ENCODE assay signal across 8 cellular contexts in genomic region chr17:22600904-22601303, GRCh38.
A peak's percentile ranks its signal among the peaks of the same experiment; 100 is the strongest.
DNase-seq lines count a peak whose midpoint lies in the region; ATAC-seq and TF ChIP-seq lines count a peak whose summit lies in the region.
"Not testable (repeated sequence)": the region's sequence is repeated elsewhere in the genome, so short reads cannot be mapped to it uniquely, and the experiment has no call there.

No MANE protein-coding gene starts in this region.

- H3K4me2 ChIP-seq in GM23338; mammary epithelial cell (ENCODE audit: insufficient read depth, low read depth, low read length): not testable (repeated sequence)

- H3K27me3 ChIP-seq in GM23338 (ENCODE audit: insufficient read depth); RWPE2 (ENCODE audit: insufficient read depth, poor library complexity, severe bottlenecking); mammary epithelial cell (ENCODE audit: insufficient read depth, low read length); heart left ventricle: not testable (repeated sequence)

- not testable (repeated sequence) for H3F3A ChIP-seq in GM23338 (replicated peaks; ENCODE audit: low read depth)

- not testable (repeated sequence) for BruUV-seq in mammary epithelial cell (replicated peaks; lab: Mats Ljungman, UMichigan)

- in situ Hi-C loops in mammary epithelial cell (cut with MboI; ENCODE audit: low sequenced_read_pairs in 2 of 2), result not testable (repeated sequence)

- H3K27ac ChIP-seq in GM23338 (ENCODE audit: low read depth); RWPE2 (ENCODE audit: poor library complexity, severe bottlenecking); mammary epithelial cell (ENCODE audit: insufficient read depth, low read depth, low read length); heart left ventricle: not testable (repeated sequence)

- CTCF ChIA-PET in mammary epithelial cell (lab: Charles Lee; ENCODE audit: low non-redundant PET), result not testable (repeated sequence)

- H4K20me1 ChIP-seq in GM23338 (replicated peaks; ENCODE audit: insufficient read depth); mammary epithelial cell (ENCODE audit: insufficient read depth, low read length): not testable (repeated sequence)

- 20% methylated on average over 2 of the region's 2 CpGs for WGBS in mammary epithelial cell (ENCODE audit: low coverage, missing lambda C conversion rate)
- WGBS in heart left ventricle, 4 donors, result 43 to 56% (median 46%) methylated on average over 2 of the region's 2 CpGs

- peaks cover 18% of the 10 kb centered on the region; the same call in 1 of the 3 replicates for H3K36me3 Mint-ChIP-seq in GM23338 (ENCODE audit: low read depth)

- H3K9me3 Mint-ChIP-seq in GM23338, result peaks cover 92% of the 10 kb centered on the region

- not testable (repeated sequence) for H2AFZ ChIP-seq in GM23338; mammary epithelial cell (ENCODE audit: low read depth, low read length)

- not testable (repeated sequence) for H3K27me3 Mint-ChIP-seq in GM23338 (ENCODE audit: insufficient read depth, low read depth, poor library complexity)

- dilution Hi-C loops in mammary epithelial cell (cut with HindIII; ENCODE audit: low sequenced_read_pairs), result not testable (repeated sequence)

- peaks cover 11% of the 10 kb centered on the region; the same call in 1 of the 2 replicates for H3K36me3 ChIP-seq in GM23338 (ENCODE audit: insufficient read depth)
- H3K36me3 ChIP-seq in RWPE2 (ENCODE audit: low read depth); mammary epithelial cell (ENCODE audit: insufficient read depth, low read length); heart left ventricle: not testable (repeated sequence)

- not testable (repeated sequence) for H3K9ac ChIP-seq in mammary epithelial cell (ENCODE audit: insufficient read depth, low read length)

- not testable (repeated sequence) for TF ChIP-seq POLR2A in heart left ventricle (IDR thresholded peaks at IDR 0.05)

- H3K4me3 ChIP-seq in GM23338; RWPE2 (ENCODE audit: severe bottlenecking); mammary epithelial cell (replicated peaks in 1 of 3; ENCODE audit: insufficient read depth in 1 of 3, low read depth in 2 of 3, low read length in 3 of 3); heart left ventricle: not testable (repeated sequence)

- not testable (repeated sequence) for H3K4me1 Mint-ChIP-seq in GM23338

- DNase-seq in D341Med (ENCODE audit: low spot score), result peak; percentile 0
- peak; percentile 45 for DNase-seq in GM23338 (ENCODE audit: low spot score)
- peak; percentile 79 for DNase-seq in NAMALWA (ENCODE audit: low spot score)
- peak; percentile 6 for DNase-seq in NCI-H345 treated with DMSO at 0.1 percent for 48 hours (lab: John Stamatoyannopoulos, UW; ENCODE audit: unreplicated experiment)
- not testable (repeated sequence) for DNase-seq in RWPE2 (ENCODE audit: low spot score); heart left ventricle
- peak; percentile 2 for DNase-seq in mammary epithelial cell
- DNase-seq in pons (ENCODE audit: low spot score), result peak; percentile 60

- not testable (repeated sequence) for H3K9me3 ChIP-seq in RWPE2 (ENCODE audit: severe bottlenecking); mammary epithelial cell (replicated peaks; ENCODE audit: insufficient read depth, low read length); heart left ventricle

- H3K79me2 ChIP-seq in GM23338 (replicated peaks; ENCODE audit: insufficient read depth); mammary epithelial cell (ENCODE audit: insufficient read depth, low read length): not testable (repeated sequence)

- not testable (repeated sequence) for ATAC-seq in GM23338; RWPE2 (ENCODE audit: low read depth); heart left ventricle

- H3K4me3 Mint-ChIP-seq in GM23338, result not testable (repeated sequence)

- TF ChIP-seq CTCF in GM23338 (conservative IDR thresholded peaks at IDR 0.05; ENCODE audit: low read depth in 2 of 2) (peak; percentile 8 to 21; a peak in 2 of 4 replicates), RWPE2 (IDR thresholded peaks at IDR 0.05; ENCODE audit: poor library complexity, severe bottlenecking) (peak; percentile 61), mammary epithelial cell (conservative IDR thresholded peaks at IDR 0.05 in 1 of 2, IDR thresholded peaks at IDR 0.05 in 1 of 2; ENCODE audit: extremely low read depth in 1 of 2, insufficient read depth in 1 of 2, low read depth in 1 of 2, low read length in 2 of 2) (peak in 1 of 2 donors; percentile 29), heart left ventricle (IDR thresholded peaks at IDR 0.05) (peak in 10 of 12 donors; percentile 6 to 39 (median 20))

- H3K4me1 ChIP-seq in GM23338 (ENCODE audit: insufficient read depth); RWPE2 (ENCODE audit: insufficient read depth, poor library complexity, severe bottlenecking); mammary epithelial cell (ENCODE audit: insufficient read depth, low read length); heart left ventricle: not testable (repeated sequence)

- H3K27ac Mint-ChIP-seq in GM23338, result not testable (repeated sequence)

- not testable (repeated sequence) for H3K9me2 ChIP-seq in GM23338 (ENCODE audit: insufficient read depth)

- intact Hi-C loops in mammary epithelial cell (cut with micrococcal nuclease), result loop anchor here (10.0 kb wide), 1 partner anchor 1146 kb away; no protein-coding TSS in a partner anchor
- intact Hi-C loops in heart left ventricle (cut with DNase I), result not testable (repeated sequence)
